Comparison of ENCODE assay signal across 1 cellular context in the genomic region with DNA sequence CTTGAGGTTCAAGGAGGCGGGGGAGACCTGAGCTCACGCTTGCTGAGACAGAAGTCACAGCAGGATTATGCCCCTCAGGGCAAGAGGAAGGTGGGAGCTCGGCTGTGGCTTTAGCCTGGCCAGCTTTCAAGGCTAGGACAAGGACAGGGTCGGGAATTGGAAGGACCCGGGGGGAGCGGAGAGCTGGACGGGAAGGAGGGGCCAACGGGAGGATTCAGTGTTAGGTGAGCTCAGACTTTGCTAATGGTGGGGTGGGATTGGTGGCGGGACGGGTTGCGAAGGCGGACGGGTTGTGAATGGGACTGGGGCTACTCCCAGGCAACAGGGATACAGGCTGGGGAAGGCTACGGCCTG.
TF ChIP-seq lines count a peak whose summit lies in the region.

No MANE protein-coding gene starts in this region.

TF ChIP-seq in K562, 482 proteins besides CTCF, POLR2A, EP300 and RAD21:
- TF ChIP-seq ZBTB40 (IDR thresholded peaks at IDR 0.05) (0 out of 2 replicates have a peak, but pooled peaks have one; percentile 6), ZBTB40 (CRISPR knock-in tag; IDR thresholded peaks at IDR 0.05) (no peak), SMAD4 (CRISPR knock-in tag; conservative IDR thresholded peaks at IDR 0.05) (no peak)
